ENCODE assay signal across 15 cellular contexts in genomic region chr14:38544766-38545165, GRCh38.
DNase-seq lines count a peak whose midpoint lies in the region; ATAC-seq and TF ChIP-seq lines count a peak whose summit lies in the region.
"Had no signal": no experiment of that assay in that cellular context is flagged by ENCODE, and none has a peak within 500 bp of the region (broad histone marks: within the 10 kb centered on the region; RNA-seq: fewer than 3 reads in every experiment).

No MANE protein-coding gene starts in this region.

- H3K18ac ChIP-seq in neuronal stem cell (ENCODE audit: low read length), result no peak overlapping the region
- no peak overlapping the region for H3K18ac ChIP-seq in trophoblast cell (ENCODE audit: low read length)

- no peaks in the 10 kb centered on the region for H3K36me3 Mint-ChIP-seq in activated naive CD4-positive, alpha-beta T cell treated with anti-CD3 and anti-CD28 coated beads, Interleukin-2, amount 50 U/mL, for 72 hours

- BruUV-seq in A673 (replicated peaks; lab: Mats Ljungman, UMichigan), result no TSS peak

- H3K9me3 Mint-ChIP-seq in activated naive CD4-positive, alpha-beta T cell treated with anti-CD3 and anti-CD28 coated beads, Interleukin-2, amount 50 U/mL, for 72 hours, result peaks cover 0 to 8% of the 10 kb centered on the region in 2 donors

- H3K14ac ChIP-seq in neuronal stem cell (ENCODE audit: low read length) (no peak overlapping the region), trophoblast cell (ENCODE audit: low read length) (no peak overlapping the region)

- H3K27me3 ChIP-seq in A673 (replicated peaks; ENCODE audit: insufficient read depth, low read depth, low read length, poor library complexity), result no peaks in the 10 kb centered on the region
- H3K27me3 ChIP-seq in WERI-Rb-1 (ENCODE audit: insufficient read depth, low read depth, severe bottlenecking), result peaks cover 6% of the 10 kb centered on the region
- no peaks in the 10 kb centered on the region for H3K27me3 ChIP-seq in neuronal stem cell (ENCODE audit: control insufficient read depth in 3 of 3, insufficient read depth in 3 of 3, low read depth in 1 of 3, low read length in 3 of 3)
- H3K27me3 ChIP-seq in trophoblast cell (ENCODE audit: insufficient read depth, low read length), result no peaks in the 10 kb centered on the region
- H3K27me3 ChIP-seq in left ventricle myocardium inferior (ENCODE audit: low read depth), result no peaks in the 10 kb centered on the region

- no peak overlapping the region for H2BK12ac ChIP-seq in neuronal stem cell (ENCODE audit: low read length)
- H2BK12ac ChIP-seq in trophoblast cell (ENCODE audit: low read length), result no peak overlapping the region

- H3K4me2 ChIP-seq in neuronal stem cell (ENCODE audit: insufficient read depth, low read length, poor library complexity, severe bottlenecking), result no peak overlapping the region
- H3K4me2 ChIP-seq in trophoblast cell (ENCODE audit: low read length), result no peak overlapping the region

- no peak for ATAC-seq in activated naive CD4-positive, alpha-beta T cell treated with anti-CD3 and anti-CD28 coated beads, Interleukin-2, amount 50 U/mL, for 72 hours

- no peak overlapping the region for H3K27ac Mint-ChIP-seq in activated naive CD4-positive, alpha-beta T cell treated with anti-CD3 and anti-CD28 coated beads, Interleukin-2, amount 50 U/mL, for 72 hours
- H3K27ac Mint-ChIP-seq: CD4-positive, alpha-beta T cell had no signal

- H3K27ac ChIP-seq in A673 (ENCODE audit: low read depth, low read length, poor library complexity, severe bottlenecking), result no peak overlapping the region
- H3K27ac ChIP-seq in WERI-Rb-1, result no peak overlapping the region
- H3K27ac ChIP-seq in neuronal stem cell (replicated peaks; ENCODE audit: low read length), result peak overlapping the region; percentile 44
- no peak overlapping the region for H3K27ac ChIP-seq in trophoblast cell (ENCODE audit: low read depth, low read length)
- no peak overlapping the region for H3K27ac ChIP-seq in left ventricle myocardium inferior (replicated peaks)
- H3K27ac ChIP-seq: C4-2B, GM23248, HL-60 had no signal

- H4K91ac ChIP-seq in neuronal stem cell (ENCODE audit: low read depth, low read length, poor library complexity), result no peak overlapping the region
- H4K91ac ChIP-seq in trophoblast cell (ENCODE audit: low read depth, low read length), result no peak overlapping the region

- no peak overlapping the region for H2AFZ ChIP-seq in neuronal stem cell (ENCODE audit: low read length)
- H2AFZ ChIP-seq in trophoblast cell (ENCODE audit: insufficient read depth, low read length, poor library complexity), result no peak overlapping the region
- H2AFZ ChIP-seq: GM23248 had no signal

- H3K9me3 ChIP-seq in A673 (ENCODE audit: low read depth, low read length, poor library complexity, severe bottlenecking), result no peaks in the 10 kb centered on the region
- H3K9me3 ChIP-seq in WERI-Rb-1 (ENCODE audit: severe bottlenecking), result no peaks in the 10 kb centered on the region
- H3K9me3 ChIP-seq in neuronal stem cell (replicated peaks in 1 of 2; ENCODE audit: control insufficient read depth in 2 of 2, insufficient read depth in 1 of 2, low read depth in 1 of 2, low read length in 2 of 2), result no peaks in the 10 kb centered on the region
- H3K9me3 ChIP-seq in trophoblast cell (ENCODE audit: insufficient read depth, low read depth, low read length), result no peaks in the 10 kb centered on the region
- H3K9me3 ChIP-seq in left ventricle myocardium inferior (replicated peaks), result no peaks in the 10 kb centered on the region
- H3K9me3 ChIP-seq: Caco-2, HAP-1 had no signal

- H2AK5ac ChIP-seq in neuronal stem cell (ENCODE audit: low read depth, low read length) (no peak overlapping the region), trophoblast cell (ENCODE audit: low read length) (no peak overlapping the region)

- no peak overlapping the region for H3K4ac ChIP-seq in neuronal stem cell (ENCODE audit: low read length)
- no peak overlapping the region for H3K4ac ChIP-seq in trophoblast cell (ENCODE audit: low read depth, low read length)

- H3K79me2 ChIP-seq in trophoblast cell (ENCODE audit: control insufficient read depth, insufficient read depth, low read length, poor library complexity), result no peaks in the 10 kb centered on the region

- H3K4me1 ChIP-seq in A673 (ENCODE audit: insufficient read depth, low read length, poor library complexity, severe bottlenecking), result peaks cover 37% of the 10 kb centered on the region
- H3K4me1 ChIP-seq in neuronal stem cell (ENCODE audit: control insufficient read depth in 2 of 2, insufficient read depth in 1 of 2, low read depth in 1 of 2, low read length in 2 of 2), result peaks cover 0 to 9% of the 10 kb centered on the region in 2 donors
- H3K4me1 ChIP-seq in trophoblast cell (ENCODE audit: control insufficient read depth in 1 of 2, insufficient read depth in 2 of 2, low read length in 2 of 2), result no peaks in the 10 kb centered on the region
- H3K4me1 ChIP-seq in left ventricle myocardium inferior, result no peaks in the 10 kb centered on the region
- H3K4me1 ChIP-seq: Caco-2, HAP-1 had no signal

- no peak overlapping the region for H4K12ac ChIP-seq in trophoblast cell (ENCODE audit: low read depth, low read length)

- no peak overlapping the region for H2BK5ac ChIP-seq in neuronal stem cell (ENCODE audit: low read length)
- H2BK5ac ChIP-seq in trophoblast cell (ENCODE audit: low read depth, low read length, poor library complexity), result no peak overlapping the region

- H3K36me3 ChIP-seq in A673 (ENCODE audit: insufficient read depth, low read length, poor library complexity, severe bottlenecking) (no peaks in the 10 kb centered on the region), WERI-Rb-1 (no peaks in the 10 kb centered on the region), neuronal stem cell (replicated peaks in 1 of 2; ENCODE audit: control insufficient read depth in 2 of 2, insufficient read depth in 2 of 2, low read length in 2 of 2) (no peaks in the 10 kb centered on the region), trophoblast cell (ENCODE audit: control insufficient read depth in 1 of 2, insufficient read depth in 2 of 2, low read length in 2 of 2) (no peaks in the 10 kb centered on the region), left ventricle myocardium inferior (no peaks in the 10 kb centered on the region)
- H3K36me3 ChIP-seq: HAP-1 had no signal

- H4K8ac ChIP-seq in neuronal stem cell (ENCODE audit: low read depth, low read length), result no peak overlapping the region
- no peak overlapping the region for H4K8ac ChIP-seq in trophoblast cell (ENCODE audit: low read depth, low read length)

- no CpG with 5 or more reads among the region's 2 CpGs for WGBS in neuronal stem cell (ENCODE audit: extremely low coverage in 2 of 2, insufficient read length in 2 of 2, insufficient replicate concordance in 1 of 2), 2 donors
- WGBS in trophoblast cell (ENCODE audit: extremely low coverage, insufficient coverage, insufficient read length), result no CpG with 5 or more reads among the region's 2 CpGs

- H3K4me3 ChIP-seq in A673 (ENCODE audit: low read depth, low read length, poor library complexity, severe bottlenecking), result no peak overlapping the region
- H3K4me3 ChIP-seq in WERI-Rb-1 (ENCODE audit: low read depth, low read length), result no peak overlapping the region
- no peak overlapping the region for H3K4me3 ChIP-seq in neuronal stem cell (ENCODE audit: low read length in 2 of 2)
- H3K4me3 ChIP-seq in trophoblast cell (ENCODE audit: low read depth, low read length), result no peak overlapping the region
- H3K4me3 ChIP-seq in left ventricle myocardium inferior, result no peak overlapping the region
- H3K4me3 ChIP-seq: GM23248, HAP-1 had no signal

- H3K23ac ChIP-seq in neuronal stem cell (ENCODE audit: low read depth, low read length, poor library complexity) (no peak overlapping the region), trophoblast cell (ENCODE audit: low read length) (no peak overlapping the region)

- TF ChIP-seq CTCF in A673 (conservative IDR thresholded peaks at IDR 0.05; ENCODE audit: low read depth, low read length) (no peak), WERI-Rb-1 (IDR thresholded peaks at IDR 0.05; ENCODE audit: low read depth, low read length) (no peak), left ventricle myocardium inferior (IDR thresholded peaks at IDR 0.05; ENCODE audit: borderline replicate concordance) (no peak)

- intact Hi-C loops in A673 (cut with micrococcal nuclease; ENCODE audit: unreplicated experiment) (no loop called here), left ventricle myocardium inferior (cut with micrococcal nuclease) (no loop called here)

- H2BK120ac ChIP-seq in neuronal stem cell (ENCODE audit: low read depth, low read length) (no peak overlapping the region), trophoblast cell (ENCODE audit: insufficient read depth, low read length, poor library complexity) (no peak overlapping the region)

- peak; percentile 44 for DNase-seq in A673 (ENCODE audit: low spot score)
- DNase-seq in WERI-Rb-1, result peak; percentile 12
- DNase-seq in medulla oblongata (ENCODE audit: extremely low spot score), result peak; percentile 4
- no peak for DNase-seq in neuronal stem cell (ENCODE audit: low spot score)
- no peak for DNase-seq in trophoblast cell
- DNase-seq in left ventricle myocardium inferior, result no peak
- DNase-seq in activated naive CD4-positive, alpha-beta T cell treated with anti-CD3 and anti-CD28 coated beads, Interleukin-2, amount 50 U/mL, for 72 hours (ENCODE audit: low spot score in 2 of 2), result no peak
- DNase-seq: AML-193; Caco-2; CD4-positive, alpha-beta T cell; GM23248; IMR-90 had no signal

- POLR2A ChIA-PET in A673 (lab: Charles Lee; ENCODE audit: low non-redundant PET), result interaction anchor here (0.7 kb wide), 1 partner anchor 18 kb away, joined by 3 read pairs; no protein-coding TSS in a partner anchor

- no peak overlapping the region for H2BK15ac ChIP-seq in neuronal stem cell (ENCODE audit: low read length)

- H3K79me1 ChIP-seq in neuronal stem cell (ENCODE audit: low read depth, low read length), result no peaks in the 10 kb centered on the region
- no peaks in the 10 kb centered on the region for H3K79me1 ChIP-seq in trophoblast cell (ENCODE audit: low read length)

- CTCF ChIA-PET in A673 (lab: Charles Lee), result no interaction called here

- H3K9ac ChIP-seq in neuronal stem cell (ENCODE audit: low read depth, low read length, poor library complexity) (no peak overlapping the region), trophoblast cell (ENCODE audit: low read length) (no peak overlapping the region)
- H3K9ac ChIP-seq: GM23248 had no signal

Comparison
In these comparisons a context has a peak if more than half of its experiments do, and no peak if none do; other contexts are left out.
1. DNase-seq: peak in A673 (single experiment), WERI-Rb-1 (single experiment) and medulla oblongata (single experiment); none in neuronal stem cell (single experiment), trophoblast cell (0 of 2), left ventricle myocardium inferior (single experiment) and activated naive CD4-positive, alpha-beta T cell treated with anti-CD3 and anti-CD28 coated beads, Interleukin-2, amount 50 U/mL, for 72 hours (0 of 2).